ENCODE assay signal across 21 cellular contexts in genomic region chr5:100546041-100546440, GRCh38.
"Had no signal": no experiment of that assay in that cellular context is flagged by ENCODE, and none has a peak within 500 bp of the region (broad histone marks: within the 10 kb centered on the region; RNA-seq: fewer than 3 reads in every experiment).

No MANE protein-coding gene starts in this region.

- H3K4me3 ChIP-seq: MG63, SJSA1, SK-N-MC had no signal

- H3K27ac ChIP-seq: SJSA1, SK-N-MC had no signal

- H3K36me3 ChIP-seq: MG63, SJSA1 had no signal

- DNase-seq: KBM-7, MG63, NCI-H1092, NCI-H1105 treated with DMSO at 0.1 percent for 48 hours, NCI-H1417 treated with DMSO at 0.1 percent for 48 hours, NCI-H146, NCI-H1694 treated with DMSO at 0.1 percent for 48 hours, NCI-H1930, NCI-H2081, NCI-H2107, NCI-H2227 treated with DMSO at 0.1 percent for 48 hours, NCI-H510A treated with DMSO at 0.1 percent for 48 hours, NCI-H526, NCI-H82, Right ventricle myocardium superior, RPMI8226, SIG-M5, SW 1271, T-cell had no signal

- H3K9me3 ChIP-seq: MG63, SJSA1 had no signal

- H3K4me1 ChIP-seq: SJSA1 had no signal

- H3K27me3 ChIP-seq: MG63, SJSA1 had no signal
